12 cellular contexts compared by ENCODE assay signal in the genomic region with DNA sequence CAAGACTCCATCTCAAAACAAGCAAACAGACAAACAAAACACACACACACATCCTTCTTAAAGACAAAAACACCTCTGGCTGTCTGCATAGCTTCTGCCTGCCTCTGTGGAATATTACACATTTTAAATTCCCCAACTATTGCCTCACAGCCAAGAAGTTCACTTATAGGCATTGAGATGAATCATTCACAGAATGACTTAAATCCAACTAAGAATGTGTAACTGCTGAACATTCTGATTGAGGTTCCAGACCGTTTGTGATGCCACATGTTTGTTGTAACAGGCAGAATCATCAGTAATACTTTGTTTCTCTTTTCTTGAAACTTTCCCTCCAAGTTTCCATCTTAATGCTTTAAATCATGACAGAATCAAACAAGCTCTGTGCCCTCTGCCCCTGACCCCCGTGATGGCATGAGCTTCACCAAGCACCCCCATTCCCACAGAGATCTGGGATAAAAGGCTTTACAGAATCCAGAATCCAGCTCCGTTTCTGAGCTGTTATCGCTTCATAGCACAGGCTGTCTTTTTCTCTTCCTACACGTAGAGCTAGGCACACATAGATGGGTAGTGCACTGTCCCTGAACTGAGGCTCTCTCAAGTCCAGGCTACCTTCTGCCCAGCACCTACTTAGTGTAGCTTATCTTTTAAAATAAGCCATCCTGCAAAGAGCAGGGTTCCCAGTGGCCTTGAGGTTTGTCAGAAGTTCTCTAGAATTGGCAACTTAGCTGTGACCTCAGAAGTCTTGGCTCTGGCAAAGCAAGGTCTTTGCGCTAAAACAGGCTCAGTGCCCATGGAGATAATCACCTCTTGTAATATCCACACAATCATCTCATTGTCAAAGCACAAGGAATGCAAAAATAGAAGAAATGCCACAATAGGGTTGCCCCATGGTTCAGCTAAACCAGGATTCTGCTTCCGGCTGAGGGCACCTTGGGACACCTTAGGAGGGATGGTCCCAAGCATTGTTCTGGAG. TPM values are rescaled to one million over a fixed set of nuclear protein-coding genes. Genes with fewer than 3 reads are reported as not detected.
DNase-seq lines count a peak whose midpoint lies in the region; TF ChIP-seq lines count a peak whose summit lies in the region.
"Had no signal": no experiment of that assay in that cellular context is flagged by ENCODE, and none has a peak within 500 bp of the region (broad histone marks: within the 10 kb centered on the region; RNA-seq: fewer than 3 reads in every experiment).

No MANE protein-coding gene starts in this region.

- no peak overlapping the region for H3K4me2 ChIP-seq in Karpas-422 (ENCODE audit: low read depth, low read length, poor library complexity, severe bottlenecking)

- peaks cover 17% of the 10 kb centered on the region for H3K4me1 Mint-ChIP-seq in activated T-cell treated with anti-CD3 and anti-CD28 coated beads, Interleukin-2, amount 50 U/mL, for 24 hours (ENCODE audit: low read depth)

- H3K27me3 Mint-ChIP-seq in activated T-cell treated with anti-CD3 and anti-CD28 coated beads, Interleukin-2, amount 50 U/mL, for 24 hours = no peaks in the 10 kb centered on the region
- H3K27me3 Mint-ChIP-seq: CD4-positive, alpha-beta T cell had no signal

- H3K36me3 Mint-ChIP-seq in activated T-cell treated with anti-CD3 and anti-CD28 coated beads, Interleukin-2, amount 50 U/mL, for 24 hours (ENCODE audit: low read depth) = no peaks in the 10 kb centered on the region
- H3K36me3 Mint-ChIP-seq: activated naive CD8-positive, alpha-beta T cell; mesothelial cell of epicardium had no signal

- H3K36me3 ChIP-seq in ascending aorta (no peaks in the 10 kb centered on the region), tibial artery (no peaks in the 10 kb centered on the region), Karpas-422 (ENCODE audit: insufficient read depth, low read length) (no peaks in the 10 kb centered on the region), A673 (ENCODE audit: insufficient read depth, low read length, poor library complexity, severe bottlenecking) (no peaks in the 10 kb centered on the region)

- BruUV-seq in A673 (replicated peaks; lab: Mats Ljungman, UMichigan) = no TSS peak

- H3K27me3 ChIP-seq in ascending aorta (no peaks in the 10 kb centered on the region), tibial artery (no peaks in the 10 kb centered on the region), Karpas-422 (ENCODE audit: low read length) (no peaks in the 10 kb centered on the region), A673 (replicated peaks; ENCODE audit: insufficient read depth, low read depth, low read length, poor library complexity) (no peaks in the 10 kb centered on the region)

- TF ChIP-seq CTCF in ascending aorta (IDR thresholded peaks at IDR 0.05) = no peak
- TF ChIP-seq CTCF in tibial artery (IDR thresholded peaks at IDR 0.05) = no peak
- TF ChIP-seq CTCF in A673 (conservative IDR thresholded peaks at IDR 0.05; ENCODE audit: low read depth, low read length) = no peak

- DNase-seq in activated T-cell treated with anti-CD3 and anti-CD28 coated beads, Interleukin-2, amount 50 U/mL, for 24 hours = no peak
- DNase-seq in activated T-cell treated with anti-CD3 and anti-CD28 coated beads, Interleukin-2, amount 50 U/mL, for 1 hour = no peak
- DNase-seq in ascending aorta (ENCODE audit: low spot score in 2 of 2) (no peak), iris pigment epithelial cell (ENCODE audit: low read depth) (peak; percentile 98), tibial artery (no peak), Karpas-422 (no peak), A673 (ENCODE audit: low spot score) (no peak)
- no peak for DNase-seq in stimulated activated CD4-positive, alpha-beta T cell treated with anti-CD3 and anti-CD28 coated beads, Interleukin-4, amount 100 ng/mL, for 1 hour
- DNase-seq: CD4-positive, alpha-beta T cell; SHP77 treated with DMSO at 0.1 percent for 48 hours had no signal

- H3K9me2 ChIP-seq in Karpas-422 (replicated peaks; ENCODE audit: insufficient read depth, low read length) = no peaks in the 10 kb centered on the region

- H2AFZ ChIP-seq in Karpas-422 (ENCODE audit: low read length) = no peak overlapping the region

- H3K27ac Mint-ChIP-seq in activated T-cell treated with anti-CD3 and anti-CD28 coated beads, Interleukin-2, amount 50 U/mL, for 24 hours = peak overlapping the region; percentile 66
- H3K27ac Mint-ChIP-seq: activated naive CD8-positive, alpha-beta T cell; CD4-positive, alpha-beta T cell had no signal

- H3K4me3 Mint-ChIP-seq in activated T-cell treated with anti-CD3 and anti-CD28 coated beads, Interleukin-2, amount 50 U/mL, for 24 hours = no peak overlapping the region
- H3K4me3 Mint-ChIP-seq: activated naive CD8-positive, alpha-beta T cell; CD4-positive, alpha-beta T cell; mesothelial cell of epicardium had no signal

- POLR2A ChIA-PET in A673 (lab: Charles Lee; ENCODE audit: low non-redundant PET) = no interaction called here

- H3K9me3 ChIP-seq in ascending aorta (no peaks in the 10 kb centered on the region), tibial artery (no peaks in the 10 kb centered on the region), Karpas-422 (ENCODE audit: low read length) (no peaks in the 10 kb centered on the region), A673 (ENCODE audit: low read depth, low read length, poor library complexity, severe bottlenecking) (no peaks in the 10 kb centered on the region)

- CTCF ChIA-PET in A673 (lab: Charles Lee) = no interaction called here

- intact Hi-C loops in ascending aorta (cut with DNase I) = loop anchor here (1.0 kb wide), 1 partner anchor 15 kb away; no protein-coding TSS in a partner anchor
- intact Hi-C loops in tibial artery (cut with DNase I; ENCODE audit: low total_unique reads) = no loop called here
- intact Hi-C loops in A673 (cut with micrococcal nuclease; ENCODE audit: unreplicated experiment) = no loop called here

- no peak overlapping the region for H3K9ac ChIP-seq in Karpas-422 (ENCODE audit: low read length)

- peak overlapping the region; percentile 86 to 92 for H3K27ac ChIP-seq in ascending aorta
- H3K27ac ChIP-seq in tibial artery = peak overlapping the region; percentile 84 to 86
- H3K27ac ChIP-seq in Karpas-422 (ENCODE audit: low read length) = no peak overlapping the region
- no peak overlapping the region for H3K27ac ChIP-seq in A673 (ENCODE audit: low read depth, low read length, poor library complexity, severe bottlenecking)

- no peak overlapping the region for H3K4me3 ChIP-seq in ascending aorta
- no peak overlapping the region for H3K4me3 ChIP-seq in tibial artery
- H3K4me3 ChIP-seq in Karpas-422 (ENCODE audit: low read length) = no peak overlapping the region
- H3K4me3 ChIP-seq in A673 (ENCODE audit: low read depth, low read length, poor library complexity, severe bottlenecking) = no peak overlapping the region

- peaks cover 16 to 76% of the 10 kb centered on the region in 2 donors for H3K4me1 ChIP-seq in ascending aorta
- peaks cover 0 to 100% (median 91%) of the 10 kb centered on the region in 4 donors for H3K4me1 ChIP-seq in tibial artery
- H3K4me1 ChIP-seq in Karpas-422 (ENCODE audit: low read length) = no peaks in the 10 kb centered on the region
- H3K4me1 ChIP-seq in A673 (ENCODE audit: insufficient read depth, low read length, poor library complexity, severe bottlenecking) = no peaks in the 10 kb centered on the region

- no peaks in the 10 kb centered on the region for H3K79me2 ChIP-seq in Karpas-422 (ENCODE audit: low read length)

- no peaks in the 10 kb centered on the region for H4K20me1 ChIP-seq in Karpas-422 (ENCODE audit: insufficient read depth, low read depth, low read length)

- no peaks in the 10 kb centered on the region for H3K9me3 Mint-ChIP-seq in activated T-cell treated with anti-CD3 and anti-CD28 coated beads, Interleukin-2, amount 50 U/mL, for 24 hours
- H3K9me3 Mint-ChIP-seq: CD4-positive, alpha-beta T cell; mesothelial cell of epicardium had no signal

RNA-seq across cellular contexts. Expression of a gene that starts 32.9 kb away (rescaled TPM):
- total RNA-seq in ascending aorta = 1,738 TPM
- total RNA-seq in Karpas-422 (2014; rRNA removed; shearing (Covaris generic); ENCODE audit: low replicate concordance) = not detected in 2 replicates
- 0.41 and 1.2 TPM in 2 replicates for total RNA-seq in A673 (2021)

Comparison
In these comparisons a context has a peak if more than half of its experiments do, and no peak if none do; other contexts are left out.
1. H3K27ac ChIP-seq: peak in ascending aorta (2 of 2) and tibial artery (2 of 2); none in Karpas-422 (single experiment) and A673 (single experiment).
2. RNA of a gene that starts 32.9 kb away (total RNA-seq): 1,738 TPM in ascending aorta (single experiment); 0.41 to 1.2 TPM in A673 and not detected in Karpas-422; every median in the first group is over 100 times any median in the second.